In genomic region chr6:4936681-4937041, GRCh38 we compare ENCODE assay signal across 9 cellular contexts.
DNase-seq lines count a peak whose midpoint lies in the region; ATAC-seq, FAIRE-seq and TF ChIP-seq lines count a peak whose summit lies in the region.
"Had no signal": no experiment of that assay in that cellular context is flagged by ENCODE, and none has a peak within 500 bp of the region (broad histone marks: within the 10 kb centered on the region; RNA-seq: fewer than 3 reads in every experiment).

No MANE protein-coding gene starts in this region.

- no TSS peak for BruUV-seq in IMR-90 (replicated peaks; lab: Mats Ljungman, UMichigan)

- no peak overlapping the region for H2BK12ac ChIP-seq in neuronal stem cell (ENCODE audit: low read length)

- peak; percentile 69 for TF ChIP-seq CTCF in D721Med (IDR thresholded peaks at IDR 0.05; ENCODE audit: insufficient read depth, missing control alignments)
- TF ChIP-seq CTCF in IMR-90 (conservative IDR thresholded peaks at IDR 0.05; ENCODE audit: low read depth, low read length): peak; percentile 72
- peak; percentile 73 for TF ChIP-seq CTCF in SK-N-SH (IDR thresholded peaks at IDR 0.05)
- peak; percentile 64 for TF ChIP-seq CTCF in fibroblast of villous mesenchyme (IDR thresholded peaks at IDR 0.05; ENCODE audit: insufficient read depth, low read depth, low read length)

- H3K4me2 ChIP-seq in IMR-90 (ENCODE audit: low read depth, low read length): no peak overlapping the region
- H3K4me2 ChIP-seq in SK-N-SH: no peak overlapping the region
- H3K4me2 ChIP-seq in neuronal stem cell (ENCODE audit: insufficient read depth, low read length, poor library complexity, severe bottlenecking): no peak overlapping the region

- WGBS in IMR-90 (ENCODE audit: extremely low coverage in 2 of 2, insufficient read length in 1 of 2), 2 experiments: no CpG with 5 or more reads among the region's 4 CpGs
- 20% methylated on average over 4 of the region's 4 CpGs for WGBS in SK-N-SH (ENCODE audit: low lambda C conversion rate)
- no CpG with 5 or more reads among the region's 4 CpGs for WGBS in neuronal stem cell (ENCODE audit: extremely low coverage in 2 of 2, insufficient read length in 2 of 2, insufficient replicate concordance in 1 of 2), 2 donors

- TF ChIP-seq RAD21 in IMR-90 (IDR thresholded peaks at IDR 0.05; ENCODE audit: low read length) (peak; percentile 76), SK-N-SH (IDR thresholded peaks at IDR 0.05; ENCODE audit: low read length) (peak; percentile 75)

- H3K14ac ChIP-seq in IMR-90 (replicated peaks; ENCODE audit: low read depth, low read length) (no peak overlapping the region), neuronal stem cell (ENCODE audit: low read length) (no peak overlapping the region)

- H4K20me1 ChIP-seq in IMR-90 (ENCODE audit: insufficient read depth, low read length) (peaks cover 25% of the 10 kb centered on the region; the same call in 1 of the 2 replicates), SK-N-SH (ENCODE audit: insufficient read depth) (peaks cover 1% of the 10 kb centered on the region; the same call in 1 of the 2 replicates)

- no peak overlapping the region for H2BK5ac ChIP-seq in IMR-90 (ENCODE audit: low read depth, low read length, poor library complexity, severe bottlenecking)
- no peak overlapping the region for H2BK5ac ChIP-seq in neuronal stem cell (ENCODE audit: low read length)

- ATAC-seq in IMR-90 (ENCODE audit: low read depth) (peak; percentile 69), GM18868 (IDR thresholded peaks at IDR 0.05; ENCODE audit: unreplicated experiment) (no peak)

- CTCF ChIA-PET in IMR-90 (lab: Yijun Ruan, JAX) (no interaction called here), SK-N-SH (lab: Yijun Ruan, JAX) (interaction anchor here (1.2 to 1.5 kb wide), 3 partner anchors 10 to 17 kb away, joined by 3 to 6 read pairs (median 4); no protein-coding TSS in a partner anchor)

- H4K91ac ChIP-seq in IMR-90 (ENCODE audit: insufficient read depth, low read depth, low read length): no peak overlapping the region
- no peak overlapping the region for H4K91ac ChIP-seq in neuronal stem cell (ENCODE audit: low read depth, low read length, poor library complexity)

- FAIRE-seq in D721Med (lab: Jason Lieb, UNC): no peak

- H3K18ac ChIP-seq in IMR-90 (ENCODE audit: low read depth, low read length) (no peak overlapping the region), neuronal stem cell (ENCODE audit: low read length) (no peak overlapping the region)

- no peak overlapping the region for H2BK20ac ChIP-seq in IMR-90 (ENCODE audit: low read depth, low read length)

- H3K4ac ChIP-seq in IMR-90 (ENCODE audit: low read depth, low read length) (no peak overlapping the region), neuronal stem cell (ENCODE audit: low read length) (no peak overlapping the region)

- H2AK5ac ChIP-seq in IMR-90 (ENCODE audit: low read depth, low read length) (no peak overlapping the region), neuronal stem cell (ENCODE audit: low read depth, low read length) (no peak overlapping the region)

- in situ Hi-C loops in IMR-90 (cut with MboI; ENCODE audit: low sequenced_read_pairs): loop anchor here (10.0 kb wide), 1 partner anchor 882 kb away; no protein-coding TSS in a partner anchor

- peaks cover 25% of the 10 kb centered on the region for H3K9me1 ChIP-seq in IMR-90 (ENCODE audit: insufficient read depth, low read length)

- H3K79me1 ChIP-seq in IMR-90 (ENCODE audit: low read depth in 1 of 2, low read length in 2 of 2): peaks cover 14 to 41% of the 10 kb centered on the region in 2 experiments
- no peaks in the 10 kb centered on the region for H3K79me1 ChIP-seq in neuronal stem cell (ENCODE audit: low read depth, low read length)

- H2BK120ac ChIP-seq in IMR-90 (ENCODE audit: low read depth, low read length) (no peak overlapping the region), neuronal stem cell (ENCODE audit: low read depth, low read length) (no peak overlapping the region)

- H3K23ac ChIP-seq in IMR-90 (ENCODE audit: low read depth, low read length): no peak overlapping the region
- no peak overlapping the region for H3K23ac ChIP-seq in neuronal stem cell (ENCODE audit: low read depth, low read length, poor library complexity)

- no peak for TF ChIP-seq POLR2A in IMR-90 (IDR thresholded peaks at IDR 0.05; ENCODE audit: low read depth, low read length)

- no peak for DNase-seq in D721Med (ENCODE audit: insufficient read length, low spot score)
- DNase-seq in IMR-90: peak; percentile 80
- DNase-seq in SK-N-SH: peak; percentile 62
- peak; percentile 83 for DNase-seq in fibroblast of villous mesenchyme (ENCODE audit: low read depth)
- peak; percentile 71 for DNase-seq in renal cortical epithelial cell (ENCODE audit: low read depth)
- DNase-seq in activated T-cell treated with anti-CD3 and anti-CD28 coated beads, Interleukin-2, amount 50 U/mL, for 1 hour: no peak
- no peak for DNase-seq in neuronal stem cell (ENCODE audit: low spot score)

- peaks cover 1% of the 10 kb centered on the region; the same call in 1 of the 2 replicates for H3K36me3 ChIP-seq in IMR-90 (ENCODE audit: control insufficient read depth, insufficient read depth, low read length)
- H3K36me3 ChIP-seq in SK-N-SH (replicated peaks in 1 of 2; ENCODE audit: control insufficient read depth in 1 of 2, insufficient read depth in 2 of 2, low read length in 1 of 2): peaks cover 0 to 4% of the 10 kb centered on the region in 2 experiments
- peaks cover 2 to 23% of the 10 kb centered on the region in 2 donors for H3K36me3 ChIP-seq in neuronal stem cell (replicated peaks in 1 of 2; ENCODE audit: control insufficient read depth in 2 of 2, insufficient read depth in 2 of 2, low read length in 2 of 2)

- H3K27ac ChIP-seq in IMR-90 (ENCODE audit: insufficient read depth, low read length) (no peak overlapping the region), SK-N-SH (ENCODE audit: low read depth in 2 of 2, low read length in 1 of 2) (no peak overlapping the region), neuronal stem cell (replicated peaks; ENCODE audit: low read length) (no peak overlapping the region)
- H3K27ac ChIP-seq: neutrophil had no signal

- no peak overlapping the region for H3K4me3 ChIP-seq in IMR-90 (ENCODE audit: insufficient read depth, low read depth, low read length)
- no peak overlapping the region for H3K4me3 ChIP-seq in SK-N-SH (ENCODE audit: low read depth in 2 of 2, low read length in 1 of 2)
- H3K4me3 ChIP-seq in fibroblast of villous mesenchyme (ENCODE audit: low read depth, low read length): no peak overlapping the region
- H3K4me3 ChIP-seq in neuronal stem cell (ENCODE audit: low read length in 2 of 2): no peak overlapping the region

- peaks cover 12% of the 10 kb centered on the region for H3K4me1 ChIP-seq in IMR-90 (ENCODE audit: control insufficient read depth, insufficient read depth, low read length)
- peaks cover 0 to 11% of the 10 kb centered on the region in 2 experiments; a peak in 3 of 4 replicates for H3K4me1 ChIP-seq in SK-N-SH (ENCODE audit: control insufficient read depth in 1 of 2, insufficient read depth in 2 of 2, low read depth in 1 of 2, low read length in 1 of 2)
- H3K4me1 ChIP-seq in neuronal stem cell (ENCODE audit: control insufficient read depth in 2 of 2, insufficient read depth in 1 of 2, low read depth in 1 of 2, low read length in 2 of 2): peaks cover under 1 to 5% of the 10 kb centered on the region in 2 donors

- peaks cover 8% of the 10 kb centered on the region for H3F3A ChIP-seq in SK-N-SH (replicated peaks; ENCODE audit: insufficient read depth)

- H2AK9ac ChIP-seq in IMR-90 (replicated peaks; ENCODE audit: low read depth, low read length, poor library complexity): no peak overlapping the region

- POLR2A ChIA-PET in IMR-90 (lab: Charles Lee; ENCODE audit: unreplicated experiment): no interaction called here
- POLR2A ChIA-PET in SK-N-SH (lab: Yijun Ruan, JAX): no interaction called here

- no peak overlapping the region for H2AFZ ChIP-seq in IMR-90 (replicated peaks; ENCODE audit: low read length, poor library complexity)
- no peak overlapping the region for H2AFZ ChIP-seq in SK-N-SH (ENCODE audit: low read depth)
- H2AFZ ChIP-seq in neuronal stem cell (ENCODE audit: low read length): no peak overlapping the region

- H3K9me2 ChIP-seq in SK-N-SH: no peaks in the 10 kb centered on the region

- dilution Hi-C loops in IMR-90 (cut with HindIII; ENCODE audit: low sequenced_read_pairs, unreplicated experiment): no loop called here

- no peak overlapping the region for H3K56ac ChIP-seq in IMR-90 (ENCODE audit: extremely low read depth, insufficient read depth, low read length)

- H3K9ac ChIP-seq in IMR-90 (ENCODE audit: low read depth, low read length) (no peak overlapping the region), SK-N-SH (no peak overlapping the region), neuronal stem cell (ENCODE audit: low read depth, low read length, poor library complexity) (no peak overlapping the region)

- H3K9me3 ChIP-seq in IMR-90 (ENCODE audit: control insufficient read depth, insufficient read depth, low read length): no peaks in the 10 kb centered on the region
- H3K9me3 ChIP-seq in SK-N-SH: no peaks in the 10 kb centered on the region
- no peaks in the 10 kb centered on the region for H3K9me3 ChIP-seq in neuronal stem cell (replicated peaks in 1 of 2; ENCODE audit: control insufficient read depth in 2 of 2, insufficient read depth in 1 of 2, low read depth in 1 of 2, low read length in 2 of 2)
- H3K9me3 ChIP-seq: neutrophil had no signal

- H4K8ac ChIP-seq in IMR-90 (ENCODE audit: low read depth in 2 of 2, low read length in 2 of 2) (no peak overlapping the region), neuronal stem cell (ENCODE audit: low read depth, low read length) (no peak overlapping the region)

- H4K5ac ChIP-seq in IMR-90 (ENCODE audit: low read depth, low read length): no peak overlapping the region

- peak in 1 of 2 experiments; percentile 28; a peak in 1 of 4 replicates for TF ChIP-seq EP300 in SK-N-SH (IDR thresholded peaks at IDR 0.05; ENCODE audit: borderline replicate concordance in 1 of 2, low read depth in 1 of 2, low read length in 1 of 2)

- H3K79me2 ChIP-seq in SK-N-SH (ENCODE audit: insufficient read depth): no peaks in the 10 kb centered on the region

- no peaks in the 10 kb centered on the region for H3K27me3 ChIP-seq in IMR-90 (ENCODE audit: control insufficient read depth, insufficient read depth, low read length)
- no peaks in the 10 kb centered on the region for H3K27me3 ChIP-seq in SK-N-SH (ENCODE audit: insufficient read depth)
- no peaks in the 10 kb centered on the region for H3K27me3 ChIP-seq in neuronal stem cell (ENCODE audit: control insufficient read depth in 3 of 3, insufficient read depth in 3 of 3, low read depth in 1 of 3, low read length in 3 of 3)
- H3K27me3 ChIP-seq: neutrophil had no signal

- H2BK15ac ChIP-seq in IMR-90 (ENCODE audit: low read depth, low read length) (no peak overlapping the region), neuronal stem cell (ENCODE audit: low read length) (no peak overlapping the region)

- intact Hi-C loops in IMR-90 (cut with micrococcal nuclease): loop anchor here (1.0 to 2.0 kb wide), 3 partner anchors 160 to 623 kb away; partner anchors contain the start of gene CDYL

TF ChIP-seq in IMR-90, 13 proteins besides CTCF, POLR2A, EP300 and RAD21:
- TF ChIP-seq RCOR1 (IDR thresholded peaks at IDR 0.05; ENCODE audit: insufficient replicate concordance, low read length) (no peak), SMC3 (IDR thresholded peaks at IDR 0.05; ENCODE audit: low read depth, low read length) (peak; percentile 87)

TF ChIP-seq in SK-N-SH, 30 proteins besides CTCF, POLR2A, EP300 and RAD21 (continues in another document):
- peak; percentile 42 for TF ChIP-seq CHD2 (IDR thresholded peaks at IDR 0.05; ENCODE audit: low read length, partially characterized antibody)

Comparison
In these comparisons a context has a peak if more than half of its experiments do, and no peak if none do; other contexts are left out.
1. DNase-seq: peak in IMR-90 (single experiment), SK-N-SH (single experiment), fibroblast of villous mesenchyme (single experiment) and renal cortical epithelial cell (single experiment); none in D721Med (single experiment), activated T-cell treated with anti-CD3 and anti-CD28 coated beads, Interleukin-2, amount 50 U/mL, for 1 hour (single experiment) and neuronal stem cell (single experiment).
2. Peak in every context shown above with its lines, with median percentiles within 50 percentile points of each other: CTCF ChIP-seq.